ENCODE assay signal across 8 cellular contexts in the genomic region with DNA sequence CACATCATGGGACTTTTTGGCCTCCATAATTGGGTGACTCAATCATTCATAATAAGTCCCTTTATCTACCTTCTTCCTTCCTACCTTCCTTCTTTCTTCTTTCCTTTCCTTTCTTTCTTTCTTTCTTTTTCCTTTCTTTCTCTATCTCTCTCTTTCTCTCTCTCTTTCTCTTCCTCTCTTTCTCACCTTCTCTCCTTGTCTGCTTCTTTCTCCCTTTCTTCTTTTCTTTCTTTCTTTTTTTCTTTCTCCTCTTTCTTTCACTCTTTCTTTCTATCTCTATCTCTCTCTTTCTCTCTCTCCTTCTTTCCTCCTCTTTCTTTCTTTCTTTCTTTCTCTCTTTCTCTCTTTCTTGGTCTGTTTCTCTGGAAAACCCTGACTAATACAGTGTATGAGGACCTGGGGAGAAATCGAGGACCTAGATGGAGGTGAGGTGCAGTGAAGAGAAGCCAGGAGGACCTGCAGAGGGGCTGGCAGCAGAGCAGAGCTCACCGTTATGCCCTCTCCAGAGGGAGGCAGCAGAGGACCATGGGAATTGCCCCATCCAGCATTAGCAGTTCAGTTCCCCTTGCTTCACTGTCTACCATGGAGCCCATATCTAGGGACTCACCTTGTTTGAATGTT. TPM values are rescaled to one million over a fixed set of nuclear protein-coding genes. Genes with fewer than 3 reads are reported as not detected.
A peak's percentile ranks its signal among the peaks of the same experiment; 100 is the strongest.
DNase-seq lines count a peak whose midpoint lies in the region; ATAC-seq, FAIRE-seq and TF ChIP-seq lines count a peak whose summit lies in the region.

No MANE protein-coding gene starts in this region.

- TF ChIP-seq EP300 in A549 (IDR thresholded peaks at IDR 0.05) = no peak

- 9% methylated on average over 2 of the region's 2 CpGs for WGBS in A549 (ENCODE audit: missing lambda C conversion rate)

- no peak overlapping the region for H3K4me2 ChIP-seq in A549

- TF ChIP-seq POLR2A in A549 (IDR thresholded peaks at IDR 0.05; ENCODE audit: low read length) = no peak

- peaks cover 1% of the 10 kb centered on the region for H3K4me1 Mint-ChIP-seq in activated T-cell treated with anti-CD3 and anti-CD28 coated beads, Interleukin-2, amount 50 U/mL, for 24 hours (ENCODE audit: low read depth)

- H3K4me1 ChIP-seq in A549 (no peaks in the 10 kb centered on the region), left ventricle myocardium inferior (peaks cover 6% of the 10 kb centered on the region)

- ATAC-seq in A549 (peak; percentile 70 to 82; a peak in 5 of 6 replicates), HG02623 (IDR thresholded peaks at IDR 0.05; ENCODE audit: unreplicated experiment) (no peak), GM21515 (IDR thresholded peaks at IDR 0.05; ENCODE audit: unreplicated experiment) (no peak)

- H3K27me3 Mint-ChIP-seq in activated T-cell treated with anti-CD3 and anti-CD28 coated beads, Interleukin-2, amount 50 U/mL, for 24 hours = peaks cover 66% of the 10 kb centered on the region

- H3K4me3 Mint-ChIP-seq in activated T-cell treated with anti-CD3 and anti-CD28 coated beads, Interleukin-2, amount 50 U/mL, for 24 hours = no peak overlapping the region

- TF ChIP-seq CTCF in A549 (IDR thresholded peaks at IDR 0.05) (peak; percentile 63), GM12865 (IDR thresholded peaks at IDR 0.05; ENCODE audit: insufficient read depth, low read depth, low read length, missing control alignments) (peak; percentile 51), left ventricle myocardium inferior (IDR thresholded peaks at IDR 0.05; ENCODE audit: borderline replicate concordance) (peak; percentile 68)

- H3K36me3 ChIP-seq in left ventricle myocardium inferior = no peaks in the 10 kb centered on the region

- peak; percentile 60 to 73 for DNase-seq in A549 (ENCODE audit: low read depth in 1 of 2, low spot score in 1 of 2)
- DNase-seq in GM12865 (ENCODE audit: low read depth) = peak; percentile 53
- DNase-seq in NCI-H526 treated with DMSO at 0.1 percent for 48 hours (lab: John Stamatoyannopoulos, UW) = peak; percentile 12
- DNase-seq in activated T-cell treated with anti-CD3 and anti-CD28 coated beads, Interleukin-2, amount 50 U/mL, for 24 hours = peak; percentile 52
- DNase-seq in left ventricle myocardium inferior = no peak
- peak; percentile 59 for DNase-seq in stimulated activated CD8-positive, alpha-beta memory T cell treated with anti-CD3 and anti-CD28 coated beads, Interleukin-4, amount 100 ng/mL, for 48 hours

- POLR2A ChIA-PET in A549 (lab: Yijun Ruan, JAX) = interaction anchor here (0.5 kb wide), 1 partner anchor 9 kb away, joined by 4 read pairs; no protein-coding TSS in a partner anchor

- no peaks in the 10 kb centered on the region for H3K36me3 Mint-ChIP-seq in activated T-cell treated with anti-CD3 and anti-CD28 coated beads, Interleukin-2, amount 50 U/mL, for 24 hours (ENCODE audit: low read depth)

- H3K27me3 ChIP-seq in left ventricle myocardium inferior (ENCODE audit: low read depth) = peaks cover 59% of the 10 kb centered on the region

- no peak for FAIRE-seq in A549 (lab: Jason Lieb, UNC)

- no peak overlapping the region for H3K27ac Mint-ChIP-seq in activated T-cell treated with anti-CD3 and anti-CD28 coated beads, Interleukin-2, amount 50 U/mL, for 24 hours

- H3K4me3 ChIP-seq in A549 = no peak overlapping the region
- H3K4me3 ChIP-seq in GM12865 (ENCODE audit: low read depth, low read length) = no peak overlapping the region
- no peak overlapping the region for H3K4me3 ChIP-seq in left ventricle myocardium inferior

- H3K9me3 ChIP-seq in A549 (no peaks in the 10 kb centered on the region), left ventricle myocardium inferior (replicated peaks) (no peaks in the 10 kb centered on the region)

- no peak overlapping the region for H3K27ac ChIP-seq in A549
- no peak overlapping the region for H3K27ac ChIP-seq in left ventricle myocardium inferior (replicated peaks)

- TF ChIP-seq RAD21 in A549 (conservative IDR thresholded peaks at IDR 0.05 in 1 of 2, IDR thresholded peaks at IDR 0.05 in 1 of 2) = peak; percentile 75 to 86

- H3K9me3 Mint-ChIP-seq in activated T-cell treated with anti-CD3 and anti-CD28 coated beads, Interleukin-2, amount 50 U/mL, for 24 hours = no peaks in the 10 kb centered on the region

- CTCF ChIA-PET in A549 (lab: Yijun Ruan, JAX) = interaction anchor here (0.6 to 5.9 kb wide), 22 partner anchors 9 to 290 kb away, joined by 3 to 38 read pairs (median 4); no protein-coding TSS in a partner anchor

- intact Hi-C loops in left ventricle myocardium inferior (cut with micrococcal nuclease) = no loop called here

TF ChIP-seq in A549, 52 proteins besides CTCF, POLR2A, EP300 and RAD21:
- peak; percentile 70 for TF ChIP-seq SMC3 (IDR thresholded peaks at IDR 0.05)
- TF ChIP-seq POLR2AphosphoS2 (conservative IDR thresholded peaks at IDR 0.05; ENCODE audit: low read length) = no peak
- TF ChIP-seq, protein P1, sequence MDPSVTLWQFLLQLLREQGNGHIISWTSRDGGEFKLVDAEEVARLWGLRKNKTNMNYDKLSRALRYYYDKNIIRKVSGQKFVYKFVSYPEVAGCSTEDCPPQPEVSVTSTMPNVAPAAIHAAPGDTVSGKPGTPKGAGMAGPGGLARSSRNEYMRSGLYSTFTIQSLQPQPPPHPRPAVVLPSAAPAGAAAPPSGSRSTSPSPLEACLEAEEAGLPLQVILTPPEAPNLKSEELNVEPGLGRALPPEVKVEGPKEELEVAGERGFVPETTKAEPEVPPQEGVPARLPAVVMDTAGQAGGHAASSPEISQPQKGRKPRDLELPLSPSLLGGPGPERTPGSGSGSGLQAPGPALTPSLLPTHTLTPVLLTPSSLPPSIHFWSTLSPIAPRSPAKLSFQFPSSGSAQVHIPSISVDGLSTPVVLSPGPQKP (IDR thresholded peaks at IDR 0.05; ENCODE audit: low read depth, low read length) = no peak

RNA-seq across cellular contexts. Expression of a gene that starts 52.7 kb away (rescaled TPM):
- polyA plus RNA-seq in A549 (2011; rRNA removed) = 15.6 and 23.1 TPM in 2 replicates
- polyA plus RNA-seq in A549 (2012; cell fraction: cytosol; rRNA removed) = 3.7 and 4.1 TPM in 2 replicates
- 4.4 and 6.8 TPM in 2 replicates for polyA plus RNA-seq in A549 (2012; cell fraction: nucleus; rRNA removed)
- polyA plus RNA-seq in A549 (2017; fragmentation: RNase III; extraction: RNeasy Plus Mini Kit Qiagen cat#74134 plus additional on column Dnase treatment) = 7.4 to 8.0 TPM (median 7.8 TPM) in 3 replicates
- polyA minus RNA-seq in A549 (2011; rRNA and poly(A)+ RNA removed) = 17.9 and 21.4 TPM in 2 replicates
- 34.8 TPM for total RNA-seq in left ventricle myocardium inferior

Comparison
In these comparisons a context has a peak if more than half of its experiments do, and no peak if none do; other contexts are left out.
1. ATAC-seq: peak in A549 (2 of 2); none in HG02623 (single experiment) and GM21515 (single experiment).
2. Peak in every context shown above with its lines, with median percentiles within 50 percentile points of each other: CTCF ChIP-seq.